ENCODE assay signal across 13 cellular contexts in the genomic region with DNA sequence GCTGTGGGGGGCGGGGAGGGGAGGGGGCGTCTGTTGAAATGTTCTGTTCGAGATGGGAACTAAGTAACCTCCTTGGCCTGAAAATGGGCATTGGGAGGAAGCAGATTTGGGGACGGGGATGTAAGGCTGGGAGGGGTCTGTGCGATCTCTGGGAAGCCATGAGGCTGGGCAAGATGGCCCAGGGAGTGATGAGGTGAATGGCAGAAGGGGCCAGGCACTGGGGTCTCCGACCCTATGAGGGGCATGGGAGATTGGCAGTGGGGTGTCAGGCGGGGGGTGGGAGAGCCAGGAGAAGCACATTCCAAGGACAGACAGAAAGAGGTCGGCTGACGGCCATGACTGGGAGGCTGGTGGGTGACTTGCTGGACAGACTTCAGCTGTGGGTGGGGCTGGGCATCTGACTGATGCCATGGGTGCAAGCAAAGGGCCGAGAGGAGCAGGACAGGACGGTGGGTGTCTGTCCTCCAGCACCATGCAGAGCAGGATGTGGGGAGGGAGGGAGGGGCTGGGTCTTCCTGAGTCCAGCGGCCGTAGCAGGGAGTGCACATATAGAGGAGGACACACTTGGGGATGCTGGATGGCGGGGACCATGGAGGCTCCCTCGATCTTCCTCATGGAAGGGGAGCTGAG.
"Had no signal": no experiment of that assay in that cellular context is flagged by ENCODE, and none has a peak within 500 bp of the region (broad histone marks: within the 10 kb centered on the region; RNA-seq: fewer than 3 reads in every experiment).

No MANE protein-coding gene starts in this region.

- DNase-seq: activated CD4-positive, alpha-beta T cell treated with anti-CD3 and anti-CD28 coated beads, Interleukin-2, amount 50 U/mL, for 1 hour; activated naive CD4-positive, alpha-beta T cell treated with Interleukin-2 at 50 U/mL for 16 hours; activated naive CD8-positive, alpha-beta T cell treated with anti-CD3 and anti-CD28 coated beads, Interleukin-2, amount 50 U/mL, for 24 hours; stimulated activated CD4-positive, alpha-beta T cell treated with anti-CD3 and anti-CD28 coated beads, Interleukin-2, amount 100 ng/mL, for 24 hours; T-helper 9 cell had no signal

- H3K4me3 ChIP-seq: gastroesophageal sphincter, sigmoid colon had no signal

- H3K36me3 Mint-ChIP-seq: mesothelial cell of epicardium; stimulated activated effector memory CD8-positive, alpha-beta T cell treated with anti-CD3 and anti-CD28 coated beads, Interleukin-12 subunit alpha, Interleukin-12 subunit beta, amount 100 ng/mL, for 72 hours had no signal

- H3K27ac ChIP-seq: gastroesophageal sphincter, parathyroid adenoma, sigmoid colon had no signal

- H3K4me3 Mint-ChIP-seq: activated naive CD8-positive, alpha-beta T cell treated with anti-CD3 and anti-CD28 coated beads, Interleukin-2, amount 50 U/mL, for 24 hours; mesothelial cell of epicardium; stimulated activated effector memory CD8-positive, alpha-beta T cell treated with anti-CD3 and anti-CD28 coated beads, Interleukin-12 subunit alpha, Interleukin-12 subunit beta, amount 100 ng/mL, for 72 hours had no signal

- ATAC-seq: activated naive CD8-positive, alpha-beta T cell treated with anti-CD3 and anti-CD28 coated beads, Interleukin-2, amount 50 U/mL, for 24 hours; gastroesophageal sphincter; stimulated activated effector memory CD8-positive, alpha-beta T cell treated with anti-CD3 and anti-CD28 coated beads, Interleukin-12 subunit alpha, Interleukin-12 subunit beta, amount 100 ng/mL, for 72 hours had no signal

- H3K27ac Mint-ChIP-seq: activated naive CD8-positive, alpha-beta T cell treated with anti-CD3 and anti-CD28 coated beads, Interleukin-2, amount 50 U/mL, for 24 hours; mesothelial cell of epicardium; stimulated activated effector memory CD8-positive, alpha-beta T cell treated with anti-CD3 and anti-CD28 coated beads, Interleukin-12 subunit alpha, Interleukin-12 subunit beta, amount 100 ng/mL, for 72 hours had no signal

- H3K9me3 ChIP-seq: gastroesophageal sphincter, sigmoid colon had no signal

- H3K4me1 ChIP-seq: gastroesophageal sphincter, parathyroid adenoma, sigmoid colon had no signal

- H3K9ac ChIP-seq: parathyroid adenoma had no signal

- H3K36me3 ChIP-seq: gastroesophageal sphincter, sigmoid colon had no signal

- H3K9me3 Mint-ChIP-seq: activated naive CD8-positive, alpha-beta T cell treated with anti-CD3 and anti-CD28 coated beads, Interleukin-2, amount 50 U/mL, for 24 hours; stimulated activated effector memory CD8-positive, alpha-beta T cell treated with anti-CD3 and anti-CD28 coated beads, Interleukin-12 subunit alpha, Interleukin-12 subunit beta, amount 100 ng/mL, for 72 hours had no signal

- H3K27me3 ChIP-seq: gastroesophageal sphincter, sigmoid colon had no signal

- FAIRE-seq: colon, endometrium, islet of Langerhans had no signal
